ENCODE assay signal across 24 cellular contexts in the genomic region with DNA sequence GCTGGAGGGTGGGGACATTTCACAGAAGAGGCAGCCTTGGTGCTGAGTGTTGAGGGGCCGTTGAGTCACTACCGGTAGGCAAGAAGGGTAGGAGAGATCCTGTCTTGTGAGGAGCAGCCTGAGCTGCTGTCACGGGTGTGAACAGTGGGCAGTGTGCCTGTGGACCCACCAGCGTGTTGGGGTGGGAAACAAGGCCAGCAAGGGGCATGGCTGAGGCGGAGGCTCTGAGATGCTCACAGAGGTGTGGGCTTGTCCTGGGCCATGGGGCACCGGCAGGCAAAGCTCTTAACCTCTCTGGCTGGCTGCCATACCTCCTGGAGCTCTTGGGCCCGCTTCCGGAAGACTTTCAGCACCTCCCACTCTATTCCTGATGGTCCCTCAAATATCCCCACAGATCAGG.
"Had no signal": no experiment of that assay in that cellular context is flagged by ENCODE, and none has a peak within 500 bp of the region (broad histone marks: within the 10 kb centered on the region; RNA-seq: fewer than 3 reads in every experiment).

No MANE protein-coding gene starts in this region.

- DNase-seq: colonic mucosa; cortex of kidney; effector CD8-positive, alpha-beta T cell; effector memory CD8-positive, alpha-beta T cell; endodermal cell; erythroblast; esophagus squamous epithelium; foreskin fibroblast; foreskin melanocyte; gastrocnemius medialis; glutamatergic neuron; heart right ventricle; hippocampal formation; left cardiac atrium; left lung; left ventricle myocardium superior; lower lobe of right lung; mesenchymal stem cell; mucosa of descending colon; naive B cell had no signal

- H3K27ac ChIP-seq: colonic mucosa, epithelial cell of prostate, esophagus squamous epithelium, gastrocnemius medialis, heart right ventricle, left lung, lower lobe of right lung had no signal

- FAIRE-seq: endometrium, islet of Langerhans, keratinocyte had no signal

- H3K9me3 ChIP-seq: colonic mucosa, esophagus squamous epithelium, gastrocnemius medialis, heart right ventricle, left lung, lower lobe of right lung, mucosa of descending colon had no signal

- H3K36me3 ChIP-seq: colonic mucosa, esophagus squamous epithelium, gastrocnemius medialis, heart right ventricle, left lung, lower lobe of right lung had no signal

- H3K4me3 ChIP-seq: colonic mucosa, esophagus squamous epithelium, gastrocnemius medialis, heart right ventricle, left lung, lower lobe of right lung, mucosa of descending colon had no signal

- H3K4me1 ChIP-seq: colonic mucosa had no signal

- H3K27me3 ChIP-seq: gastrocnemius medialis had no signal
